ENCODE assay signal across 26 cellular contexts in genomic region chr3:72896996-72897757, GRCh38. TPM values are rescaled to one million over a fixed set of nuclear protein-coding genes. Genes with fewer than 3 reads are reported as not detected.
DNase-seq lines count a peak whose midpoint lies in the region; ATAC-seq and TF ChIP-seq lines count a peak whose summit lies in the region.
"Had no signal": no experiment of that assay in that cellular context is flagged by ENCODE, and none has a peak within 500 bp of the region (broad histone marks: within the 10 kb centered on the region; RNA-seq: fewer than 3 reads in every experiment).

No MANE protein-coding gene starts in this region.

- intact Hi-C loops in mammary epithelial cell (cut with micrococcal nuclease) = no loop called here
- intact Hi-C loops in breast epithelium (cut with DNase I; ENCODE audit: low total_unique reads) = no loop called here
- intact Hi-C loops in uterus (cut with DNase I; ENCODE audit: low total_unique reads) = no loop called here

- no TSS peak for BruUV-seq in mammary epithelial cell (replicated peaks; lab: Mats Ljungman, UMichigan)

- TF ChIP-seq POLR2A in breast epithelium (IDR thresholded peaks at IDR 0.05) (no peak), uterus (IDR thresholded peaks at IDR 0.05) (no peak)

- TF ChIP-seq CTCF in mammary epithelial cell (conservative IDR thresholded peaks at IDR 0.05 in 1 of 2, IDR thresholded peaks at IDR 0.05 in 1 of 2; ENCODE audit: extremely low read depth in 1 of 2, insufficient read depth in 1 of 2, low read depth in 1 of 2, low read length in 2 of 2) (no peak), breast epithelium (IDR thresholded peaks at IDR 0.05) (no peak), astrocyte of the spinal cord (IDR thresholded peaks at IDR 0.05; ENCODE audit: low read depth, low read length) (no peak), foreskin fibroblast (IDR thresholded peaks at IDR 0.05; ENCODE audit: low read depth, low read length) (no peak), uterus (IDR thresholded peaks at IDR 0.05) (no peak)

- no peaks in the 10 kb centered on the region for H4K20me1 ChIP-seq in mammary epithelial cell (ENCODE audit: insufficient read depth, low read length)
- H4K20me1 ChIP-seq: BLaER1 treated with 17β-estradiol and CSF1 and Interleukin-3, amounts not matched to agents 10 nM and 100 nM had no signal

- H3K4me1 ChIP-seq in mammary epithelial cell (ENCODE audit: insufficient read depth, low read length) = peaks cover 10% of the 10 kb centered on the region
- peaks cover 0 to 2% of the 10 kb centered on the region in 2 donors for H3K4me1 ChIP-seq in breast epithelium
- H3K4me1 ChIP-seq in uterus = peaks cover 0 to 8% of the 10 kb centered on the region in 2 donors
- H3K4me1 ChIP-seq: lower lobe of right lung, pancreas had no signal

- H3K4me3 ChIP-seq in mammary epithelial cell (replicated peaks in 1 of 3; ENCODE audit: insufficient read depth in 1 of 3, low read depth in 2 of 3, low read length in 3 of 3) (no peak overlapping the region), breast epithelium (no peak overlapping the region), astrocyte of the spinal cord (ENCODE audit: low read depth, low read length) (no peak overlapping the region), foreskin fibroblast (ENCODE audit: low read depth in 1 of 2, low read length in 2 of 2) (no peak overlapping the region), uterus (no peak overlapping the region)
- H3K4me3 ChIP-seq: ascending aorta; BLaER1 treated with 17β-estradiol and CSF1 and Interleukin-3, amounts not matched to agents 10 nM and 100 nM; esophagus squamous epithelium; lower lobe of right lung; pancreas had no signal

- in situ Hi-C loops in mammary epithelial cell (cut with MboI; ENCODE audit: low sequenced_read_pairs in 2 of 2) = no loop called here
- in situ Hi-C loops in astrocyte of the spinal cord (cut with HindIII; ENCODE audit: low sequenced_read_pairs) = no loop called here
- in situ Hi-C loops in ACHN (cut with HindIII; ENCODE audit: low pct_ligation_motif_present, low pct_unique_long_range_greater_than_20kb, low sequenced_read_pairs) = no loop called here

- DNase-seq in mammary epithelial cell (peak; percentile 12), breast epithelium (ENCODE audit: low spot score in 2 of 2) (no peak), astrocyte of the spinal cord (ENCODE audit: low read depth, low spot score) (peak; percentile 29), foreskin fibroblast (peak; percentile 51 to 83), uterus (no peak), ACHN (no peak), NCI-H146 (lab: John Stamatoyannopoulos, UW) (no peak)
- DNase-seq: activated CD4-positive, CD25-positive, alpha-beta regulatory T cell; activated CD8-positive, alpha-beta T cell treated with anti-CD3 and anti-CD28 coated beads for 36 hours; activated naive CD4-positive, alpha-beta T cell treated with anti-CD3 and anti-CD28 coated beads for 36 hours; effector memory CD8-positive, alpha-beta T cell; esophagus squamous epithelium; GDM1; GOT3; lower lobe of right lung; naive B cell; NCI-H1417; NCI-H524; pancreas; right cardiac atrium; stimulated activated CD4-positive, alpha-beta T cell treated with anti-CD3 and anti-CD28 coated beads, Interleukin-15, amount 100 ng/mL, for 24 hours; T1000 had no signal

- CTCF ChIA-PET in mammary epithelial cell (lab: Charles Lee; ENCODE audit: low non-redundant PET) = no interaction called here

- no peak overlapping the region for H3K9ac ChIP-seq in mammary epithelial cell (ENCODE audit: insufficient read depth, low read length)
- H3K9ac ChIP-seq: BLaER1 treated with 17β-estradiol and CSF1 and Interleukin-3, amounts not matched to agents 10 nM and 100 nM had no signal

- H3K27me3 ChIP-seq in mammary epithelial cell (ENCODE audit: insufficient read depth, low read length) (no peaks in the 10 kb centered on the region), breast epithelium (no peaks in the 10 kb centered on the region), uterus (no peaks in the 10 kb centered on the region)
- H3K27me3 ChIP-seq: ascending aorta; BLaER1 treated with 17β-estradiol and CSF1 and Interleukin-3, amounts not matched to agents 10 nM and 100 nM; esophagus squamous epithelium; pancreas had no signal

- WGBS in mammary epithelial cell (ENCODE audit: low coverage, missing lambda C conversion rate) = 66% methylated on average over 4 of the region's 4 CpGs

- no peak overlapping the region for H3K4me2 ChIP-seq in mammary epithelial cell (ENCODE audit: insufficient read depth, low read depth, low read length)
- H3K4me2 ChIP-seq: BLaER1 treated with 17β-estradiol and CSF1 and Interleukin-3, amounts not matched to agents 10 nM and 100 nM had no signal

- H3K9me3 ChIP-seq in mammary epithelial cell (replicated peaks; ENCODE audit: insufficient read depth, low read length) (no peaks in the 10 kb centered on the region), breast epithelium (no peaks in the 10 kb centered on the region), uterus (no peaks in the 10 kb centered on the region)
- H3K9me3 ChIP-seq: ascending aorta, esophagus squamous epithelium, lower lobe of right lung, pancreas had no signal

- dilution Hi-C loops in mammary epithelial cell (cut with HindIII; ENCODE audit: low sequenced_read_pairs) = loop anchor here (5.0 kb wide), 1 partner anchor 60 kb away; no protein-coding TSS in a partner anchor

- no peak for ATAC-seq in HG03095 (IDR thresholded peaks at IDR 0.05; ENCODE audit: unreplicated experiment)
- ATAC-seq: activated CD8-positive, alpha-beta T cell treated with anti-CD3 and anti-CD28 coated beads for 36 hours; effector memory CD8-positive, alpha-beta T cell; lower lobe of right lung; pancreas; right cardiac atrium had no signal

- H2AFZ ChIP-seq in mammary epithelial cell (ENCODE audit: low read depth, low read length) = no peak overlapping the region

- H3K36me3 ChIP-seq in mammary epithelial cell (ENCODE audit: insufficient read depth, low read length) (no peaks in the 10 kb centered on the region), breast epithelium (no peaks in the 10 kb centered on the region), uterus (no peaks in the 10 kb centered on the region)
- H3K36me3 ChIP-seq: ascending aorta; BLaER1 treated with 17β-estradiol and CSF1 and Interleukin-3, amounts not matched to agents 10 nM and 100 nM; esophagus squamous epithelium; lower lobe of right lung; pancreas had no signal

- H3K27ac ChIP-seq in mammary epithelial cell (ENCODE audit: insufficient read depth, low read depth, low read length) = no peak overlapping the region
- H3K27ac ChIP-seq in breast epithelium = no peak overlapping the region
- H3K27ac ChIP-seq in uterus = peak overlapping the region; percentile 45 to 58
- H3K27ac ChIP-seq: 22Rv1; ascending aorta; BLaER1 treated with 17β-estradiol and CSF1 and Interleukin-3, amounts not matched to agents 10 nM and 100 nM; esophagus squamous epithelium; lower lobe of right lung; pancreas had no signal

- H3K79me2 ChIP-seq in mammary epithelial cell (ENCODE audit: insufficient read depth, low read length) = no peaks in the 10 kb centered on the region

RNA-seq across cellular contexts. Expression of gene GXYLT2, which starts 9.3 kb away (rescaled TPM):
- total RNA-seq in mammary epithelial cell (1 to 10 TPM; 3.9 to 9.3 TPM), breast epithelium (10 to 100 TPM in 1 of 3 donors, 1 to 10 TPM in 2; 5.6 to 15.4 (median 7.4) TPM), uterus (10 to 100 TPM in 3 of 4 donors, 1 to 10 TPM in 1; 1.3 to 74.1 (median 18.5) TPM)
- 5.8 TPM for polyA plus RNA-seq in mammary epithelial cell
- polyA minus RNA-seq in mammary epithelial cell = 15.3 TPM
- total RNA-seq: activated naive CD4-positive, alpha-beta T cell treated with anti-CD3 and anti-CD28 coated beads for 36 hours had no signal

RNA-seq across cellular contexts. Expression of gene SHQ1, which starts 48.9 kb away (rescaled TPM):
- total RNA-seq in mammary epithelial cell = 10 to 100 TPM; 17.0 to 23.0 TPM
- polyA plus RNA-seq in mammary epithelial cell = 12.4 TPM
- polyA minus RNA-seq in mammary epithelial cell = 18.1 TPM
- total RNA-seq in breast epithelium = 10 to 100 TPM in 2 of 3 donors, 1 to 10 TPM in 1; 9.6 to 19.3 (median 17.4) TPM
- total RNA-seq in uterus = 10 to 100 TPM in 2 of 4 donors, 1 to 10 TPM in 2; 8.2 to 30.9 (median 19.2) TPM

Comparison
In these comparisons a context has a peak if more than half of its experiments do, and no peak if none do; other contexts are left out.
1. DNase-seq: peak in mammary epithelial cell (single experiment), astrocyte of the spinal cord (single experiment) and foreskin fibroblast (2 of 2); none in breast epithelium (0 of 2), uterus (0 of 2), ACHN (single experiment) and NCI-H146 (single experiment).
2. H3K27ac ChIP-seq: peak in uterus (2 of 2); none in mammary epithelial cell (single experiment) and breast epithelium (0 of 2).